In the genomic region with DNA sequence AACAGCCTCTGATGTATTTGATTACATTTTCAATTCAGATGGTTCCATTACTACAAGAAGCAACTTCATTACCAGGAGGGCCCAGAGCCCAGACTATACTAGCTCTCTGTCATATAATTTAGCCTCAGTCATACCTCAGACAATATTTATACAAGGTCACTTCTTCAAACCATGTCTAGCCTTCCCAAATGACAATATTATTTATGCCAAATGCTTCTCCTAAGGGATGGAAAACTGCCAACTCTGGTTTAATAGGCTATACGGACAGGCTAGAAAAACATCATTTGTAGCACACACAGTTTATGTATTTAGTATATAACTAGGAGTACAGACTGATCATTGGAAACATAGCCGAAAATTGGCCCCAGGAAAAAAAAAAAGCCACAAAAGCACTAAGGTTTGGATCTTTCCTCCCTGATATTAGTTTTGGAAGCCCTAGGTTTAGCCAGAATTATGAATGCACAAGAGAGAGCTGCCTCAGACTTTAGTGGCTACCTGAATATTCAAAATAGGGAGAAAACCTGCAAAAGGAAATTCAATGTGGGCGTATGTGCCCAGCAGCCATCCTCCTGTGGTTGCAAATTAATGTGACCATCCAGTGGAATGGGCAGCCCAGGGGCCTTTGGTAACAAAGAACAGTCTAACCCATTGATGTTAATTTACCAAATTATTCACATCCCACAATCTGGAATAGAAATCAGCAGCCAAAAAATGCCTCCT, we compare ENCODE assay signal across 1 cellular context.
TF ChIP-seq lines count a peak whose summit lies in the region.

No MANE protein-coding gene starts in this region.

TF ChIP-seq in HEK293T, 16 proteins besides CTCF, POLR2A, EP300 and RAD21:
- no peak for TF ChIP-seq NFRKB (IDR thresholded peaks at IDR 0.05)
- no peak for TF ChIP-seq TARDBP (IDR thresholded peaks at IDR 0.05)
- no peak for TF ChIP-seq ZNF384 (IDR thresholded peaks at IDR 0.05)
- TF ChIP-seq FOXA1 (IDR thresholded peaks at IDR 0.05), result no peak
- no peak for TF ChIP-seq SP1 (IDR thresholded peaks at IDR 0.05)
- TF ChIP-seq BHLHE40 (IDR thresholded peaks at IDR 0.05; ENCODE audit: borderline replicate concordance), result no peak
- TF ChIP-seq LEF1 (IDR thresholded peaks at IDR 0.05; ENCODE audit: borderline replicate concordance), result no peak
- TF ChIP-seq FOXM1 (IDR thresholded peaks at IDR 0.05; ENCODE audit: borderline replicate concordance), result no peak
- TF ChIP-seq, protein P1, sequence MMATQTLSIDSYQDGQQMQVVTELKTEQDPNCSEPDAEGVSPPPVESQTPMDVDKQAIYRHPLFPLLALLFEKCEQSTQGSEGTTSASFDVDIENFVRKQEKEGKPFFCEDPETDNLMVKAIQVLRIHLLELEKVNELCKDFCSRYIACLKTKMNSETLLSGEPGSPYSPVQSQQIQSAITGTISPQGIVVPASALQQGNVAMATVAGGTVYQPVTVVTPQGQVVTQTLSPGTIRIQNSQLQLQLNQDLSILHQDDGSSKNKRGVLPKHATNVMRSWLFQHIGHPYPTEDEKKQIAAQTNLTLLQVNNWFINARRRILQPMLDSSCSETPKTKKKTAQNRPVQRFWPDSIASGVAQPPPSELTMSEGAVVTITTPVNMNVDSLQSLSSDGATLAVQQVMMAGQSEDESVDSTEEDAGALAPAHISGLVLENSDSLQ (IDR thresholded peaks at IDR 0.05), result no peak
- no peak for TF ChIP-seq L3MBTL2 (conservative IDR thresholded peaks at IDR 0.05)
- TF ChIP-seq SUZ12 (IDR thresholded peaks at IDR 0.05), result no peak
- TF ChIP-seq CTBP1 (IDR thresholded peaks at IDR 0.05; ENCODE audit: borderline replicate concordance), result no peak
- no peak for TF ChIP-seq ELF4 (IDR thresholded peaks at IDR 0.05)
- TF ChIP-seq HDGF (IDR thresholded peaks at IDR 0.05; ENCODE audit: borderline replicate concordance), result no peak
- TF ChIP-seq ARNT (IDR thresholded peaks at IDR 0.05), result no peak
- no peak for TF ChIP-seq FOXK2 (IDR thresholded peaks at IDR 0.05)
